In the genomic region with DNA sequence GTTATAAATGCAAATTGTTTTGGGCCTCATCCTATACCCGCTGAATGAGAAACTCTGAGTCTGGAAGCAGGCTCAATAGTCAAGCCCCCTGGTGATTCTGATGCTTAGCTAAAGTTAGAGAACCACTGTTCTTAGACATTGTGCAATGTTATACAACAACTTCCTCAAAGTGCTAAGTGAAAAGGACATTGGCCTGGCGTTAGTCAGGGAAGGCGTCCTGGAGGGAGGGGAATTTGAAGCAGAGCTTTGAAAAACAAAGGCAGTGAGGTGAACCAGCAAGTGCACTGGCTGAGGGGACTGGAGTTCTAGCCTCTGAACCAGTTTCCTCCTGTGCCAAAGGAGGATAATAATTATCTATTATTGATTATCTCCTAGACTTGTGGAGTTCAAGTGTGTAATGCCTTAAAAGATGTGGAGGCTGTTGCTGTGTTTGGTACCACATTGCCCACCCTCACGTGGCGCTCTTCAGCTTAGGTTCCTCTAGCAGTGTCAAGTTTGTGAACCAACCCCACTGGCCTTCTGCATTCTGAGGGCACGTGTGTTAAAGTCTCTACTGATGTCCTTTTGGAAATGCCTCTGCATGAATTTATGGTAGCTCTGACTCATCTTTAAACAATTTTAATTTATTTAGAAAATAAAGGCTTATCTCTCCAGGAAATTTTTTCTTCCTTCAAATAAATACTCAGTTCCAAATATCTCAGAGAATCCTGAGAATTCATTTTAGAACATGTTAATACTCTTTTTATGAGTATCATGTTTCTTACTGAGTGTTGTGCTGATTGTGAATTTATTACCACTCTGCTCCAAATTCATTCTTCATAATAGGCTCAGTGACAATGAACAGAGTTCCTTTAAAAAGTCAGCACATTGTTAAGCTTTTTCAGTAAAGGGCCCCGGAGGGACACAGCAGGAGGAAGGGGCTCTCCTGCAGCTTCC, we compare ENCODE assay signal across 1 cellular context.
TF ChIP-seq lines count a peak whose summit lies in the region.

No MANE protein-coding gene starts in this region.

TF ChIP-seq in K562, 482 proteins besides CTCF, POLR2A, EP300 and RAD21:
- TF ChIP-seq ZFP36 (IDR thresholded peaks at IDR 0.05; ENCODE audit: low read depth, low read length, partially characterized antibody) (peak; percentile 58), JUND (IDR thresholded peaks at IDR 0.05; ENCODE audit: borderline replicate concordance, low read depth, low read length) (no peak), JUND (tag; IDR thresholded peaks at IDR 0.05; ENCODE audit: borderline replicate concordance, low read depth, low read length) (no peak), CEBPB (tag; IDR thresholded peaks at IDR 0.05) (peak; percentile 67)
TF ChIP-seq in K562: peak in this region for 2.
